ENCODE assay signal across 8 cellular contexts in the genomic region with DNA sequence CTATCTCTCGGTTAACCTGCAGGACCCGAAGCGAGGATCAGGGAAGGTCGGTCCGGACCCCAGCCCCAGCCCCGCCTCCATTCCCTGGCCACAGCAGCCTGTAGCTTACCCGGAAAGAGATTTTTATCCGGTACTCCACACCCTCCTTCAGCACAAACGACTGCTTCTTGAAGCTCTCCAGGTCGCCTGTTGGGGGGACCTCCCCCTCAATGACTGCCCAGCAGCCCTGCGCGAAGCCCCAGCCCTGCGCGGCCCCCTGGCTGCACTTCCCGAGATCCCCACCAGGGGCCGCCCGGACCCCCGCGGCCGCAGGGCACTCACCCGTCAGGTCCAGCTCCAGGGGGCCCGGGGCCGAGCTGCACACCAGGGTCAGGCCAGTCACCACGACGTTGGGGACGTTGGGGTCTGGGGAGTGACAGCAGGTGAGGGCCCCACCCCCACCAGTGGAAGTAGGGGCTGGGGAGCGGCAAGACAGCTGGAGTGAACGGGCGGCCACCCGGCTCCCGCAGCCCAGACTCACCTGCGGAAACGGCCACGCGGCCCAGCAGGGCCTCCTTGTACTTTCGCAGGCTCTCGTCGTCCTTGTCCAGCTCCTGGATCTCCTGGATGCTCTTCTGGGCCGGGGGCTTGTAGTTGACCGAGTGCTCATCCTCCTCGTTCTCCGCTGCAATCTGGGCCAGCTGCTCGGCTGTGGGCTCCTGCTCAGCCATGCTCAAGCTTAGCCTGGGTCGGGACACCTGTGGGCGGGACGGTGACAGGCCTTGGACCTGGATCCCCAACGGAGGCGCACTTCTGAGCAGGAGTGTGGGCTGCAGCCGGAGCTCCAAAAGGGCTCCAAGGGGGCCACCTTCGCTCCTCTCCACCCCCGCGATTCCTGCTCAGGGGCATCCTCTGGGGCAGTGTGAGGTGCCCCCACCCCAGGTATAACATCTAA. TPM values are rescaled to one million over a fixed set of nuclear protein-coding genes. Genes with fewer than 3 reads are reported as not detected.
DNase-seq lines count a peak whose midpoint lies in the region; ATAC-seq, FAIRE-seq and TF ChIP-seq lines count a peak whose summit lies in the region.
"Had no signal": no experiment of that assay in that cellular context is flagged by ENCODE, and none has a peak within 500 bp of the region (broad histone marks: within the 10 kb centered on the region; RNA-seq: fewer than 3 reads in every experiment).

No MANE protein-coding gene starts in this region.

- intact Hi-C loops in HepG2 (cut with micrococcal nuclease; ENCODE audit: unreplicated experiment): loop anchor here (5.0 kb wide), 2 partner anchors 43 to 153 kb away; a partner anchor contains a TSS

- H3K9me3 Mint-ChIP-seq in stimulated activated naive B cell treated with anti-CD40 and anti-IgM and Interleukin-4, amounts not matched to agents 10 μg/mL and 1 μg/mL and 100 μg/mL, for 72 hours: no peaks in the 10 kb centered on the region

- H3K4me3 Mint-ChIP-seq in stimulated activated naive B cell treated with anti-CD40 and anti-IgM and Interleukin-4, amounts not matched to agents 10 μg/mL and 1 μg/mL and 100 μg/mL, for 72 hours: peak overlapping the region; percentile 88 to 89

- peaks cover 24% of the 10 kb centered on the region for H3K79me2 ChIP-seq in HepG2 (ENCODE audit: insufficient read depth, low read length)

- H3K27ac Mint-ChIP-seq in stimulated activated naive B cell treated with anti-CD40 and anti-IgM and Interleukin-4, amounts not matched to agents 10 μg/mL and 1 μg/mL and 100 μg/mL, for 72 hours: peak overlapping the region; percentile 96

- H3K9ac ChIP-seq in HepG2 (ENCODE audit: insufficient read depth, low read depth, low read length): peak overlapping the region; percentile 88

- FAIRE-seq in HepG2 (lab: Jason Lieb, UNC): no peak

- H3K27me3 Mint-ChIP-seq in stimulated activated naive B cell treated with anti-CD40 and anti-IgM and Interleukin-4, amounts not matched to agents 10 μg/mL and 1 μg/mL and 100 μg/mL, for 72 hours: no peaks in the 10 kb centered on the region

- peak; percentile 64; the same call in 1 of the 2 replicates for TF ChIP-seq RAD21 in HepG2 (CRISPR knock-in tag; IDR thresholded peaks at IDR 0.05)

- H3K27me3 ChIP-seq in HepG2 (ENCODE audit: control insufficient read depth in 1 of 2, insufficient read depth in 2 of 2, low read length in 2 of 2): no peaks in the 10 kb centered on the region

- H3K27ac ChIP-seq in RWPE1 (peak overlapping the region; percentile 97), HepG2 (ENCODE audit: extremely low read length, insufficient read depth, low read length) (peak overlapping the region; percentile 80)

- peaks cover 43% of the 10 kb centered on the region; the same call in 1 of the 2 replicates for H4K20me1 ChIP-seq in HepG2 (ENCODE audit: insufficient read depth, low read length)

- peak; percentile 32 for TF ChIP-seq POLR2A in GM18526 (IDR thresholded peaks at IDR 0.05; ENCODE audit: extremely low read depth, insufficient read length)
- no peak; a peak in 1 of 4 replicates for TF ChIP-seq POLR2A in HepG2 (IDR thresholded peaks at IDR 0.05; ENCODE audit: insufficient read depth in 1 of 2, low read depth in 2 of 2, low read length in 2 of 2)

- in situ Hi-C loops in HepG2 (cut with HindIII; ENCODE audit: extremely low pct_ligation_motif_present, low pct_unique_long_range_greater_than_20kb): no loop called here

- peaks cover 40 to 63% of the 10 kb centered on the region in 2 donors for H3K4me1 Mint-ChIP-seq in stimulated activated naive B cell treated with anti-CD40 and anti-IgM and Interleukin-4, amounts not matched to agents 10 μg/mL and 1 μg/mL and 100 μg/mL, for 72 hours

- H3K36me3 Mint-ChIP-seq in stimulated activated naive B cell treated with anti-CD40 and anti-IgM and Interleukin-4, amounts not matched to agents 10 μg/mL and 1 μg/mL and 100 μg/mL, for 72 hours: peaks cover 37 to 50% of the 10 kb centered on the region in 2 donors

- H3K4me2 ChIP-seq in HepG2 (ENCODE audit: low read depth, low read length): peak overlapping the region; percentile 75

- TF ChIP-seq CTCF in RWPE1 (conservative IDR thresholded peaks at IDR 0.05; ENCODE audit: low read depth): peak; percentile 98
- TF ChIP-seq CTCF in cardiac fibroblast (IDR thresholded peaks at IDR 0.05; ENCODE audit: low read depth, low read length): peak; percentile 68
- TF ChIP-seq CTCF in HepG2 (CRISPR knock-in tag; IDR thresholded peaks at IDR 0.05): peak; percentile 88

- H3K36me3 ChIP-seq in HepG2 (replicated peaks in 1 of 2; ENCODE audit: control insufficient read depth in 1 of 2, insufficient read depth in 2 of 2, low read length in 2 of 2): peaks cover 16 to 27% of the 10 kb centered on the region in 2 experiments

- ATAC-seq in HepG2: peak; percentile 26
- peak in 1 of 2 donors; percentile 13 for ATAC-seq in stimulated activated naive B cell treated with anti-CD40 and anti-IgM and Interleukin-4, amounts not matched to agents 10 μg/mL and 1 μg/mL and 100 μg/mL, for 72 hours (replicated peaks)

- no peak overlapping the region for H2AFZ ChIP-seq in HepG2 (ENCODE audit: low read length)

- CTCF ChIA-PET in RWPE1 (lab: Yijun Ruan, JAX): interaction anchor here (0.6 to 1.5 kb wide), 8 partner anchors 9 to 272 kb away, joined by 3 to 5 read pairs (median 3); a partner anchor contains a TSS
- CTCF ChIA-PET in HepG2 (lab: Yijun Ruan, JAX; ENCODE audit: low intra/inter-chr PET ratio, low total read pairs): interaction anchor here (1.4 kb wide), 1 partner anchor 151 kb away, joined by 3 read pairs; no protein-coding TSS in a partner anchor

- peak overlapping the region; percentile 78 to 84 for H3K4me3 ChIP-seq in cardiac fibroblast (replicated peaks in 1 of 2; ENCODE audit: low read depth in 2 of 2, low read length in 2 of 2)
- H3K4me3 ChIP-seq in HepG2 (replicated peaks in 1 of 3; ENCODE audit: insufficient read depth in 1 of 3, low read depth in 2 of 3, low read length in 3 of 3): peak overlapping the region; percentile 72 to 92 (median 85)

- TF ChIP-seq EP300 in HepG2 (IDR thresholded peaks at IDR 0.05; ENCODE audit: low read depth in 2 of 2, low read length in 2 of 2) (no peak), HepG2 (CRISPR knock-in tag; IDR thresholded peaks at IDR 0.05; ENCODE audit: borderline replicate concordance) (no peak)

- POLR2A ChIA-PET in RWPE1 (lab: Yijun Ruan, JAX; ENCODE audit: low non-redundant PET) (interaction anchor here (0.5 to 0.8 kb wide), 3 partner anchors 8 to 23 kb away, joined by 3 to 4 read pairs (median 3); no protein-coding TSS in a partner anchor), HepG2 (lab: Yijun Ruan, JAX) (interaction anchor here (0.6 to 4.3 kb wide), 23 partner anchors 8 to 168 kb away, joined by 3 to 26 read pairs (median 4); a partner anchor contains a TSS)

- no TSS peak for BruUV-seq in HepG2 (replicated peaks; lab: Mats Ljungman, UMichigan)

- DNase-seq in RWPE1 (ENCODE audit: low spot score): no peak
- DNase-seq in cardiac fibroblast (ENCODE audit: low read depth in 2 of 2): peak; percentile 47 to 55
- no peak for DNase-seq in HepG2 (ENCODE audit: low spot score)
- peak; percentile 37 for DNase-seq in stimulated activated naive B cell treated with anti-CD40 and anti-IgM and Interleukin-4, amounts not matched to agents 10 μg/mL and 1 μg/mL and 100 μg/mL, for 72 hours
- DNase-seq in NCI-H446 (lab: John Stamatoyannopoulos, UW): no peak
- no peak for DNase-seq in NCI-H226

- 61% methylated on average over 38 of the region's 52 CpGs for WGBS in HepG2 (ENCODE audit: low lambda C conversion rate)

- H3K9me3 ChIP-seq in HepG2 (ENCODE audit: low read length): no peaks in the 10 kb centered on the region

- peaks cover 73% of the 10 kb centered on the region for H3K4me1 ChIP-seq in HepG2 (ENCODE audit: insufficient read depth, low read length)

RNA-seq across cellular contexts. Expression of a gene that starts 1.6 kb away (rescaled TPM):
- 64.0 and 120 TPM in 2 replicates for total RNA-seq in HepG2 (2016; rRNA removed; fragmentation: Illumina TruSeq; extraction: Trizol)
- 25.7 and 26.7 TPM in 2 replicates for total RNA-seq in HepG2 (2016; cell fraction: cytosol; rRNA removed; fragmentation: Illumina TruSeq; extraction: Trizol; ENCODE audit: low read depth)
- 73.7 and 111 TPM in 2 replicates for total RNA-seq in HepG2 (2016; cell fraction: insoluble cytoplasmic fraction; rRNA removed; fragmentation: Illumina TruSeq; extraction: Trizol)
- total RNA-seq in HepG2 (2016; cell fraction: membrane; rRNA removed; fragmentation: Illumina TruSeq; extraction: Trizol): 68.1 and 73.5 TPM in 2 replicates
- 66.3 and 84.1 TPM in 2 replicates for total RNA-seq in HepG2 (2016; cell fraction: nucleus; rRNA removed; fragmentation: Illumina TruSeq; extraction: Trizol)
- polyA plus RNA-seq in HepG2 (2011; rRNA removed): 40.0 and 52.1 TPM in 2 replicates
- 61.3 and 96.2 TPM in 2 replicates for polyA plus RNA-seq in HepG2 (2011; cell fraction: cytosol; rRNA removed)
- 174 and 191 TPM in 2 replicates for polyA plus RNA-seq in HepG2 (2011; cell fraction: nucleus; rRNA removed)
- 159 and 169 TPM in 2 replicates for polyA plus RNA-seq in HepG2 (2012)
- 89.7 and 102 TPM in 2 replicates for polyA plus RNA-seq in HepG2 (2016; cell fraction: cytosol; fragmentation: Illumina TruSeq; extraction: Trizol; ENCODE audit: low read depth)
- polyA plus RNA-seq in HepG2 (2016; cell fraction: insoluble cytoplasmic fraction; fragmentation: Illumina TruSeq; extraction: Trizol; ENCODE audit: low read depth): 221 and 287 TPM in 2 replicates
- polyA plus RNA-seq in HepG2 (2016; cell fraction: membrane; fragmentation: Illumina TruSeq; extraction: Trizol; ENCODE audit: low read depth): 171 and 188 TPM in 2 replicates
- polyA plus RNA-seq in HepG2 (2016; cell fraction: nucleus; fragmentation: Illumina TruSeq; extraction: Trizol; ENCODE audit: insufficient read depth, low read depth): 248 and 249 TPM in 2 replicates
- polyA minus RNA-seq in HepG2 (2011; rRNA and poly(A)+ RNA removed; ENCODE audit: low replicate concordance): 35.7 and 46.7 TPM in 2 replicates
- 54.0 and 54.8 TPM in 2 replicates for polyA minus RNA-seq in HepG2 (2011; cell fraction: cytosol; rRNA and poly(A)+ RNA removed)
- 52.7 and 57.6 TPM in 2 replicates for polyA minus RNA-seq in HepG2 (2011; cell fraction: nucleus; rRNA and poly(A)+ RNA removed)

RNA-seq across cellular contexts. Expression of a gene that starts 9.2 kb away (rescaled TPM):
- total RNA-seq in HepG2 (2016; rRNA removed; fragmentation: Illumina TruSeq; extraction: Trizol): 337 and 782 TPM in 2 replicates
- 162 and 167 TPM in 2 replicates for total RNA-seq in HepG2 (2016; cell fraction: cytosol; rRNA removed; fragmentation: Illumina TruSeq; extraction: Trizol; ENCODE audit: low read depth)
- total RNA-seq in HepG2 (2016; cell fraction: insoluble cytoplasmic fraction; rRNA removed; fragmentation: Illumina TruSeq; extraction: Trizol): 282 and 813 TPM in 2 replicates
- total RNA-seq in HepG2 (2016; cell fraction: membrane; rRNA removed; fragmentation: Illumina TruSeq; extraction: Trizol): 299 and 300 TPM in 2 replicates
- total RNA-seq in HepG2 (2016; cell fraction: nucleus; rRNA removed; fragmentation: Illumina TruSeq; extraction: Trizol): 801 and 884 TPM in 2 replicates
- polyA plus RNA-seq in HepG2 (2011; rRNA removed): 181 and 185 TPM in 2 replicates
- polyA plus RNA-seq in HepG2 (2011; cell fraction: cytosol; rRNA removed): 150 and 176 TPM in 2 replicates
- 517 and 557 TPM in 2 replicates for polyA plus RNA-seq in HepG2 (2011; cell fraction: nucleus; rRNA removed)
- polyA plus RNA-seq in HepG2 (2012): 1,462 and 1,524 TPM in 2 replicates
- polyA plus RNA-seq in HepG2 (2016; cell fraction: cytosol; fragmentation: Illumina TruSeq; extraction: Trizol; ENCODE audit: low read depth): 236 TPM in 2 replicates
- polyA plus RNA-seq in HepG2 (2016; cell fraction: insoluble cytoplasmic fraction; fragmentation: Illumina TruSeq; extraction: Trizol; ENCODE audit: low read depth): 494 and 566 TPM in 2 replicates
- polyA plus RNA-seq in HepG2 (2016; cell fraction: membrane; fragmentation: Illumina TruSeq; extraction: Trizol; ENCODE audit: low read depth): 378 and 399 TPM in 2 replicates
- polyA plus RNA-seq in HepG2 (2016; cell fraction: nucleus; fragmentation: Illumina TruSeq; extraction: Trizol; ENCODE audit: insufficient read depth, low read depth): 2,290 and 2,428 TPM in 2 replicates
- 90.8 and 213 TPM in 2 replicates for polyA minus RNA-seq in HepG2 (2011; rRNA and poly(A)+ RNA removed; ENCODE audit: low replicate concordance)
- 303 and 378 TPM in 2 replicates for polyA minus RNA-seq in HepG2 (2011; cell fraction: cytosol; rRNA and poly(A)+ RNA removed)
- 250 and 278 TPM in 2 replicates for polyA minus RNA-seq in HepG2 (2011; cell fraction: nucleus; rRNA and poly(A)+ RNA removed)

RNA-seq across cellular contexts. Expression of a gene that starts 21.9 kb away (rescaled TPM):
- 264 and 269 TPM in 2 replicates for total RNA-seq in HepG2 (2016; rRNA removed; fragmentation: Illumina TruSeq; extraction: Trizol)
- 86.2 and 89.3 TPM in 2 replicates for total RNA-seq in HepG2 (2016; cell fraction: cytosol; rRNA removed; fragmentation: Illumina TruSeq; extraction: Trizol; ENCODE audit: low read depth)
- total RNA-seq in HepG2 (2016; cell fraction: insoluble cytoplasmic fraction; rRNA removed; fragmentation: Illumina TruSeq; extraction: Trizol): 272 and 275 TPM in 2 replicates
- total RNA-seq in HepG2 (2016; cell fraction: membrane; rRNA removed; fragmentation: Illumina TruSeq; extraction: Trizol): 108 and 110 TPM in 2 replicates
- total RNA-seq in HepG2 (2016; cell fraction: nucleus; rRNA removed; fragmentation: Illumina TruSeq; extraction: Trizol): 101 and 105 TPM in 2 replicates
- polyA plus RNA-seq in HepG2 (2011; rRNA removed): 58.4 and 59.8 TPM in 2 replicates
- 45.3 and 72.1 TPM in 2 replicates for polyA plus RNA-seq in HepG2 (2011; cell fraction: cytosol; rRNA removed)
- 54.3 and 67.4 TPM in 2 replicates for polyA plus RNA-seq in HepG2 (2011; cell fraction: nucleus; rRNA removed)
- polyA plus RNA-seq in HepG2 (2012): 42.1 and 68.4 TPM in 2 replicates
- polyA plus RNA-seq in HepG2 (2016; cell fraction: cytosol; fragmentation: Illumina TruSeq; extraction: Trizol; ENCODE audit: low read depth): 78.5 and 81.9 TPM in 2 replicates
- 267 TPM in 2 replicates for polyA plus RNA-seq in HepG2 (2016; cell fraction: insoluble cytoplasmic fraction; fragmentation: Illumina TruSeq; extraction: Trizol; ENCODE audit: low read depth)
- 83.5 and 93.6 TPM in 2 replicates for polyA plus RNA-seq in HepG2 (2016; cell fraction: membrane; fragmentation: Illumina TruSeq; extraction: Trizol; ENCODE audit: low read depth)
- polyA plus RNA-seq in HepG2 (2016; cell fraction: nucleus; fragmentation: Illumina TruSeq; extraction: Trizol; ENCODE audit: insufficient read depth, low read depth): 158 and 162 TPM in 2 replicates
- 80.4 and 133 TPM in 2 replicates for polyA minus RNA-seq in HepG2 (2011; rRNA and poly(A)+ RNA removed; ENCODE audit: low replicate concordance)
- polyA minus RNA-seq in HepG2 (2011; cell fraction: cytosol; rRNA and poly(A)+ RNA removed): 40.2 and 48.3 TPM in 2 replicates
- polyA minus RNA-seq in HepG2 (2011; cell fraction: nucleus; rRNA and poly(A)+ RNA removed): 44.9 and 56.4 TPM in 2 replicates

RNA-seq across cellular contexts. Expression of a gene that starts 22.0 kb away (rescaled TPM):
- 114 and 127 TPM in 2 replicates for total RNA-seq in HepG2 (2016; rRNA removed; fragmentation: Illumina TruSeq; extraction: Trizol)
- 131 and 197 TPM in 2 replicates for total RNA-seq in HepG2 (2016; cell fraction: cytosol; rRNA removed; fragmentation: Illumina TruSeq; extraction: Trizol; ENCODE audit: low read depth)
- 108 and 128 TPM in 2 replicates for total RNA-seq in HepG2 (2016; cell fraction: insoluble cytoplasmic fraction; rRNA removed; fragmentation: Illumina TruSeq; extraction: Trizol)
- total RNA-seq in HepG2 (2016; cell fraction: membrane; rRNA removed; fragmentation: Illumina TruSeq; extraction: Trizol): 131 and 179 TPM in 2 replicates
- 50.9 and 64.4 TPM in 2 replicates for total RNA-seq in HepG2 (2016; cell fraction: nucleus; rRNA removed; fragmentation: Illumina TruSeq; extraction: Trizol)
- 235 and 250 TPM in 2 replicates for polyA plus RNA-seq in HepG2 (2011; rRNA removed)
- polyA plus RNA-seq in HepG2 (2011; cell fraction: cytosol; rRNA removed): 444 and 596 TPM in 2 replicates
- polyA plus RNA-seq in HepG2 (2011; cell fraction: nucleus; rRNA removed): 192 and 202 TPM in 2 replicates
- polyA plus RNA-seq in HepG2 (2012): 95.6 and 161 TPM in 2 replicates
- polyA plus RNA-seq in HepG2 (2016; cell fraction: cytosol; fragmentation: Illumina TruSeq; extraction: Trizol; ENCODE audit: low read depth): 209 and 306 TPM in 2 replicates
- 119 and 120 TPM in 2 replicates for polyA plus RNA-seq in HepG2 (2016; cell fraction: insoluble cytoplasmic fraction; fragmentation: Illumina TruSeq; extraction: Trizol; ENCODE audit: low read depth)
- polyA plus RNA-seq in HepG2 (2016; cell fraction: membrane; fragmentation: Illumina TruSeq; extraction: Trizol; ENCODE audit: low read depth): 162 and 209 TPM in 2 replicates
- polyA plus RNA-seq in HepG2 (2016; cell fraction: nucleus; fragmentation: Illumina TruSeq; extraction: Trizol; ENCODE audit: insufficient read depth, low read depth): 107 and 109 TPM in 2 replicates
- 68.6 and 147 TPM in 2 replicates for polyA minus RNA-seq in HepG2 (2011; rRNA and poly(A)+ RNA removed; ENCODE audit: low replicate concordance)
- 32.2 and 42.7 TPM in 2 replicates for polyA minus RNA-seq in HepG2 (2011; cell fraction: cytosol; rRNA and poly(A)+ RNA removed)
- polyA minus RNA-seq in HepG2 (2011; cell fraction: nucleus; rRNA and poly(A)+ RNA removed): 23.0 and 25.9 TPM in 2 replicates

RNA-seq across cellular contexts. Expression of a gene that starts 32.5 kb away (rescaled TPM):
- 0.56 and 0.93 TPM in 2 replicates for total RNA-seq in HepG2 (2016; rRNA removed; fragmentation: Illumina TruSeq; extraction: Trizol)
- total RNA-seq in HepG2 (2016; cell fraction: cytosol; rRNA removed; fragmentation: Illumina TruSeq; extraction: Trizol; ENCODE audit: low read depth): 0.97 and 1.1 TPM in 2 replicates
- total RNA-seq in HepG2 (2016; cell fraction: insoluble cytoplasmic fraction; rRNA removed; fragmentation: Illumina TruSeq; extraction: Trizol): 0.34 and 0.69 TPM in 2 replicates
- 0.59 and 0.69 TPM in 2 replicates for total RNA-seq in HepG2 (2016; cell fraction: membrane; rRNA removed; fragmentation: Illumina TruSeq; extraction: Trizol)
- 0.31 and 0.44 TPM in 2 replicates for total RNA-seq in HepG2 (2016; cell fraction: nucleus; rRNA removed; fragmentation: Illumina TruSeq; extraction: Trizol)
- 0.11 and 0.22 TPM in 2 replicates for polyA plus RNA-seq in HepG2 (2011; rRNA removed)
- 0.59 and 0.70 TPM in 2 replicates for polyA plus RNA-seq in HepG2 (2011; cell fraction: cytosol; rRNA removed)
- 0.52 and 0.66 TPM in 2 replicates for polyA plus RNA-seq in HepG2 (2011; cell fraction: nucleus; rRNA removed)
- polyA plus RNA-seq in HepG2 (2012): 1.6 TPM in 1 of 2 replicates, not detected in the other
- polyA plus RNA-seq in HepG2 (2016; cell fraction: cytosol; fragmentation: Illumina TruSeq; extraction: Trizol; ENCODE audit: low read depth): 1.2 and 1.7 TPM in 2 replicates
- polyA plus RNA-seq in HepG2 (2016; cell fraction: insoluble cytoplasmic fraction; fragmentation: Illumina TruSeq; extraction: Trizol; ENCODE audit: low read depth): 0.17 and 0.43 TPM in 2 replicates
- polyA plus RNA-seq in HepG2 (2016; cell fraction: membrane; fragmentation: Illumina TruSeq; extraction: Trizol; ENCODE audit: low read depth): 0.80 and 0.88 TPM in 2 replicates
- 1.3 TPM in 1 of 2 replicates, not detected in the other for polyA plus RNA-seq in HepG2 (2016; cell fraction: nucleus; fragmentation: Illumina TruSeq; extraction: Trizol; ENCODE audit: insufficient read depth, low read depth)
- 0.80 and 1.6 TPM in 2 replicates for polyA minus RNA-seq in HepG2 (2011; rRNA and poly(A)+ RNA removed; ENCODE audit: low replicate concordance)
- polyA minus RNA-seq in HepG2 (2011; cell fraction: cytosol; rRNA and poly(A)+ RNA removed): 0.53 TPM in 1 of 2 replicates, not detected in the other
- polyA minus RNA-seq in HepG2 (2011; cell fraction: nucleus; rRNA and poly(A)+ RNA removed): 0.26 and 0.75 TPM in 2 replicates
- total RNA-seq: dermis microvascular lymphatic vessel endothelial cell had no signal

Comparison
In these comparisons a context has a peak if more than half of its experiments do, and no peak if none do; other contexts are left out.
1. DNase-seq: peak in cardiac fibroblast (2 of 2) and stimulated activated naive B cell treated with anti-CD40 and anti-IgM and Interleukin-4, amounts not matched to agents 10 μg/mL and 1 μg/mL and 100 μg/mL, for 72 hours (single experiment); none in RWPE1 (single experiment), HepG2 (single experiment), NCI-H446 (0 of 2) and NCI-H226 (single experiment).
2. Peak in every context shown above with its lines, with median percentiles within 50 percentile points of each other: CTCF ChIP-seq.